Comparison of ENCODE assay signal across 26 cellular contexts in the genomic region with DNA sequence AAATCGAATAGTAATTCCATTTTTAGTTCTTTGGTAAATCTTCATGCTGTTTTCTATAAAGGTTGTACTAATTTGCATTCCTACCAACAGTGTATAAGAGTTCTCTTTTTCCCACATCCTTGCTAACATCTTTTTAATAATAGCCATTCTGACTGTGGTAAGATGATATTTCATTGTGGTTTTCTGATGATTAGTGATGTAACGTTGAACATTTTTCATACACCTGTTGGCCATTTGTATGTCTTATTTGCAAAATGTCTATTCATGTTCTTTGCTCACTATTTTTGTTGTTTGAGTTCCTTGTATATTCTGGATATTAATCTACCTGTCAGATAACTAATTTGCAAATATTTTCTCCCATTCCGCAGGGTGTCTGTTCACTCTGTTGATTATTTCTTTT.
"Had no signal": no experiment of that assay in that cellular context is flagged by ENCODE, and none has a peak within 500 bp of the region (broad histone marks: within the 10 kb centered on the region; RNA-seq: fewer than 3 reads in every experiment).

No MANE protein-coding gene starts in this region.

- DNase-seq: activated CD4-positive, alpha-beta T cell treated with anti-CD3 and anti-CD28 coated beads, Interleukin-2, amount 10 ng/mL, durations not matched to agents 24 days and 14 days; activated CD4-positive, alpha-beta T cell treated with anti-CD3 and anti-CD28 coated beads, Interleukin-2, amount 50 U/mL, for 48 hours; activated CD4-positive, CD25-positive, alpha-beta regulatory T cell treated with anti-CD3 and anti-CD28 coated beads, Interleukin-2, amount 50 U/mL, for 72 hours; activated CD8-positive, alpha-beta memory T cell treated with anti-CD3 and anti-CD28 coated beads, Interleukin-2, amount 10 ng/mL, durations not matched to agents 7 days and 5 days; activated gamma-delta T cell treated with Interleukin-2 at 50 U/mL for 16 hours; activated naive CD4-positive, alpha-beta T cell treated with anti-CD3 and anti-CD28 coated beads, Interleukin-2, amount 10 ng/mL, durations not matched to agents 7 days and 5 days; activated naive CD8-positive, alpha-beta T cell treated with anti-CD3 and anti-CD28 coated beads for 36 hours; activated T-cell treated with anti-CD3 and anti-CD28 coated beads for 4 hours; activated T-cell treated with anti-CD3 and anti-CD28 coated beads, Interleukin-2, amount 50 U/mL, for 48 hours; anterior cingulate cortex; central memory CD4-positive, alpha-beta T cell; NCI-H1105 treated with DMSO at 0.1 percent for 48 hours; NCI-H1436 treated with DMSO at 0.1 percent for 48 hours; NCI-H187 treated with DMSO at 0.1 percent for 48 hours; NCI-H2081 treated with DMSO at 0.1 percent for 48 hours; NCI-H2171 treated with DMSO at 0.1 percent for 48 hours; NCI-H226; NCI-H69; NK-92 treated with Interleukin-12 subunit alpha and Interleukin-12 subunit beta, amount 100 ng/mL, for 24 hours; OCI-M1; RPMI8226 had no signal

- H3K4me2 ChIP-seq: KMS-11 had no signal

- H3K36me3 Mint-ChIP-seq: activated CD8-positive, alpha-beta memory T cell treated with anti-CD3 and anti-CD28 coated beads, Interleukin-2, amount 10 ng/mL, durations not matched to agents 7 days and 5 days; activated naive CD4-positive, alpha-beta T cell treated with anti-CD3 and anti-CD28 coated beads, Interleukin-2, amount 10 ng/mL, durations not matched to agents 7 days and 5 days; activated naive CD8-positive, alpha-beta T cell treated with anti-CD3 and anti-CD28 coated beads for 36 hours had no signal

- H3K9me3 Mint-ChIP-seq: activated CD4-positive, alpha-beta T cell treated with anti-CD3 and anti-CD28 coated beads, Interleukin-2, amount 10 ng/mL, durations not matched to agents 24 days and 14 days; activated naive CD4-positive, alpha-beta T cell treated with anti-CD3 and anti-CD28 coated beads, Interleukin-2, amount 10 ng/mL, durations not matched to agents 7 days and 5 days; activated naive CD8-positive, alpha-beta T cell treated with anti-CD3 and anti-CD28 coated beads for 36 hours; activated T-helper 17 cell treated with anti-CD3 and anti-CD28 coated beads, Interleukin-2, amount 50 U/mL, for 72 hours; T-helper 1 cell treated with Interleukin-12 subunit alpha and Interleukin-12 subunit beta and Interleukin-4 antibody, amounts not matched to agents 30 μg/mL and 1 μg/mL, for 36 hours had no signal

- H3K27ac Mint-ChIP-seq: activated CD4-positive, alpha-beta T cell treated with anti-CD3 and anti-CD28 coated beads, Interleukin-2, amount 10 ng/mL, durations not matched to agents 24 days and 14 days; activated CD8-positive, alpha-beta memory T cell treated with anti-CD3 and anti-CD28 coated beads, Interleukin-2, amount 10 ng/mL, durations not matched to agents 7 days and 5 days; activated naive CD4-positive, alpha-beta T cell treated with anti-CD3 and anti-CD28 coated beads, Interleukin-2, amount 10 ng/mL, durations not matched to agents 7 days and 5 days; activated naive CD8-positive, alpha-beta T cell treated with anti-CD3 and anti-CD28 coated beads for 36 hours; activated T-helper 17 cell treated with anti-CD3 and anti-CD28 coated beads, Interleukin-2, amount 50 U/mL, for 72 hours; T-helper 1 cell treated with Interleukin-12 subunit alpha and Interleukin-12 subunit beta and Interleukin-4 antibody, amounts not matched to agents 30 μg/mL and 1 μg/mL, for 36 hours had no signal

- H3K9ac ChIP-seq: KMS-11 had no signal

- H3K27ac ChIP-seq: KMS-11 had no signal

- H3K4me3 Mint-ChIP-seq: activated CD4-positive, alpha-beta T cell treated with anti-CD3 and anti-CD28 coated beads, Interleukin-2, amount 10 ng/mL, durations not matched to agents 24 days and 14 days; activated CD8-positive, alpha-beta memory T cell treated with anti-CD3 and anti-CD28 coated beads, Interleukin-2, amount 10 ng/mL, durations not matched to agents 7 days and 5 days; activated naive CD4-positive, alpha-beta T cell treated with anti-CD3 and anti-CD28 coated beads, Interleukin-2, amount 10 ng/mL, durations not matched to agents 7 days and 5 days; activated naive CD8-positive, alpha-beta T cell treated with anti-CD3 and anti-CD28 coated beads for 36 hours; activated T-helper 17 cell treated with anti-CD3 and anti-CD28 coated beads, Interleukin-2, amount 50 U/mL, for 72 hours; T-helper 1 cell treated with Interleukin-12 subunit alpha and Interleukin-12 subunit beta and Interleukin-4 antibody, amounts not matched to agents 30 μg/mL and 1 μg/mL, for 36 hours had no signal

- H3K4me1 Mint-ChIP-seq: activated CD4-positive, alpha-beta T cell treated with anti-CD3 and anti-CD28 coated beads, Interleukin-2, amount 10 ng/mL, durations not matched to agents 24 days and 14 days; activated CD8-positive, alpha-beta memory T cell treated with anti-CD3 and anti-CD28 coated beads, Interleukin-2, amount 10 ng/mL, durations not matched to agents 7 days and 5 days; activated naive CD4-positive, alpha-beta T cell treated with anti-CD3 and anti-CD28 coated beads, Interleukin-2, amount 10 ng/mL, durations not matched to agents 7 days and 5 days; activated naive CD8-positive, alpha-beta T cell treated with anti-CD3 and anti-CD28 coated beads for 36 hours; activated T-helper 17 cell treated with anti-CD3 and anti-CD28 coated beads, Interleukin-2, amount 50 U/mL, for 72 hours had no signal

- ATAC-seq: activated CD8-positive, alpha-beta memory T cell treated with anti-CD3 and anti-CD28 coated beads, Interleukin-2, amount 10 ng/mL, durations not matched to agents 7 days and 5 days; activated T-helper 17 cell treated with anti-CD3 and anti-CD28 coated beads, Interleukin-2, amount 50 U/mL, for 72 hours; Panc1; Right ventricle myocardium inferior had no signal

- H3K27me3 Mint-ChIP-seq: activated naive CD4-positive, alpha-beta T cell treated with anti-CD3 and anti-CD28 coated beads, Interleukin-2, amount 10 ng/mL, durations not matched to agents 7 days and 5 days had no signal
